18 cellular contexts compared by ENCODE assay signal in genomic region chr6:21769973-21770372, GRCh38.
DNase-seq lines count a peak whose midpoint lies in the region; ATAC-seq, FAIRE-seq and TF ChIP-seq lines count a peak whose summit lies in the region.
"Had no signal": no experiment of that assay in that cellular context is flagged by ENCODE, and none has a peak within 500 bp of the region (broad histone marks: within the 10 kb centered on the region; RNA-seq: fewer than 3 reads in every experiment).

No MANE protein-coding gene starts in this region.

- ATAC-seq in natural killer cell: no peak
- ATAC-seq: effector memory CD8-positive, alpha-beta T cell; stimulated activated naive B cell treated with anti-CD40 and anti-IgM and Interleukin-4, amounts not matched to agents 10 μg/mL and 1 μg/mL and 100 μg/mL, for 72 hours had no signal

- H3K56ac ChIP-seq in H1 (replicated peaks; ENCODE audit: insufficient read length, low read depth, low read length): no peak overlapping the region

- no peak overlapping the region for H3K14ac ChIP-seq in H1 (ENCODE audit: insufficient read length)

- DNase-seq in M059J (ENCODE audit: low read depth) (peak; percentile 64), H1 (ENCODE audit: low read depth in 1 of 2, low spot score in 2 of 2) (no peak), natural killer cell (no peak), NCI-H748 treated with DMSO at 0.1 percent for 48 hours (lab: John Stamatoyannopoulos, UW) (no peak), NCI-H2029 treated with DMSO at 0.1 percent for 48 hours (lab: John Stamatoyannopoulos, UW) (no peak)
- DNase-seq in activated CD4-positive, alpha-beta T cell treated with anti-CD3 and anti-CD28 coated beads, Interleukin-2, amount 10 ng/mL, durations not matched to agents 24 days and 14 days: no peak
- DNase-seq: activated gamma-delta T cell; effector memory CD8-positive, alpha-beta T cell; GF-D8; glutamatergic neuron; NCI-H1092 treated with DMSO at 0.1 percent for 48 hours; NK-92 treated with Interleukin-12 subunit alpha and Interleukin-12 subunit beta, amount 100 ng/mL, for 24 hours; right lobe of liver; SIG-M5; stimulated activated naive B cell treated with anti-CD40 and anti-IgM and Interleukin-4, amounts not matched to agents 10 μg/mL and 1 μg/mL and 100 μg/mL, for 72 hours had no signal

- H3K4me1 Mint-ChIP-seq in natural killer cell: no peaks in the 10 kb centered on the region
- no peaks in the 10 kb centered on the region for H3K4me1 Mint-ChIP-seq in activated CD4-positive, alpha-beta T cell treated with anti-CD3 and anti-CD28 coated beads, Interleukin-2, amount 10 ng/mL, durations not matched to agents 24 days and 14 days
- H3K4me1 Mint-ChIP-seq: IgD-negative memory B cell; stimulated activated naive B cell treated with anti-CD40 and anti-IgM and Interleukin-4, amounts not matched to agents 10 μg/mL and 1 μg/mL and 100 μg/mL, for 72 hours had no signal

- no peak overlapping the region for H2BK12ac ChIP-seq in H1 (ENCODE audit: low read depth, low read length)

- H3K36me3 Mint-ChIP-seq in natural killer cell: no peaks in the 10 kb centered on the region
- no peaks in the 10 kb centered on the region for H3K36me3 Mint-ChIP-seq in activated CD4-positive, alpha-beta T cell treated with anti-CD3 and anti-CD28 coated beads, Interleukin-2, amount 10 ng/mL, durations not matched to agents 24 days and 14 days (ENCODE audit: low read depth)
- H3K36me3 Mint-ChIP-seq: IgD-negative memory B cell; stimulated activated naive B cell treated with anti-CD40 and anti-IgM and Interleukin-4, amounts not matched to agents 10 μg/mL and 1 μg/mL and 100 μg/mL, for 72 hours had no signal

- POLR2A ChIA-PET in H1 (lab: Charles Lee; ENCODE audit: partially characterized antibody): interaction anchor here (0.6 to 1.3 kb wide), 6 partner anchors 11 to 175 kb away, joined by 3 to 8 read pairs (median 4); no protein-coding TSS in a partner anchor

- H3K4me3 ChIP-seq in ACC112 (ENCODE audit: low read depth, low read length): peak overlapping the region; percentile 13; the same call in 1 of the 2 replicates
- H3K4me3 ChIP-seq in H1 (ENCODE audit: extremely low read depth in 1 of 4, insufficient read depth in 2 of 4, low read depth in 3 of 4, low read length in 4 of 4): no peak overlapping the region
- H3K4me3 ChIP-seq in mesodermal cell (ENCODE audit: extremely low read depth, insufficient read depth, low read length, poor library complexity, severe bottlenecking): no peak overlapping the region
- H3K4me3 ChIP-seq: right lobe of liver had no signal

- no peak overlapping the region for H3K4me3 Mint-ChIP-seq in natural killer cell
- H3K4me3 Mint-ChIP-seq in activated CD4-positive, alpha-beta T cell treated with anti-CD3 and anti-CD28 coated beads, Interleukin-2, amount 10 ng/mL, durations not matched to agents 24 days and 14 days: no peak overlapping the region
- H3K4me3 Mint-ChIP-seq: effector memory CD8-positive, alpha-beta T cell; IgD-negative memory B cell; stimulated activated naive B cell treated with anti-CD40 and anti-IgM and Interleukin-4, amounts not matched to agents 10 μg/mL and 1 μg/mL and 100 μg/mL, for 72 hours had no signal

- H3K36me3 ChIP-seq in ACC112 (ENCODE audit: insufficient read depth, low read length): no peaks in the 10 kb centered on the region
- H3K36me3 ChIP-seq in H1 (ENCODE audit: control insufficient read depth in 2 of 4, insufficient read depth in 4 of 4, low read length in 3 of 4): no peaks in the 10 kb centered on the region; a peak in 1 of 8 replicates
- no peaks in the 10 kb centered on the region for H3K36me3 ChIP-seq in mesodermal cell (ENCODE audit: control insufficient read depth, insufficient read depth, low read length)
- H3K36me3 ChIP-seq: right lobe of liver had no signal

- H3K18ac ChIP-seq in H1 (ENCODE audit: extremely low read depth, low read length): no peak overlapping the region

- peak overlapping the region; percentile 72 for H3K27ac ChIP-seq in ACC112 (ENCODE audit: low read depth, low read length)
- H3K27ac ChIP-seq in H1 (ENCODE audit: low read depth, low read length): no peak overlapping the region
- peak overlapping the region; percentile 90 for H3K27ac ChIP-seq in mesodermal cell (ENCODE audit: low read depth, low read length, severe bottlenecking)
- H3K27ac ChIP-seq: right lobe of liver had no signal

- H3K4me1 ChIP-seq in ACC112 (ENCODE audit: control insufficient read depth, insufficient read depth, low read length, unreplicated experiment) (peaks cover 39% of the 10 kb centered on the region), H1 (replicated peaks in 1 of 4; ENCODE audit: control insufficient read depth in 3 of 4, insufficient read depth in 4 of 4, low read length in 3 of 4) (peaks cover 6 to 33% (median 20%) of the 10 kb centered on the region in 4 experiments), mesodermal cell (ENCODE audit: control insufficient read depth, insufficient read depth, low read length, poor library complexity, severe bottlenecking) (peaks cover 39% of the 10 kb centered on the region)
- H3K4me1 ChIP-seq: right lobe of liver had no signal

- H3K27me3 Mint-ChIP-seq in natural killer cell (ENCODE audit: low read depth in 2 of 2): no peaks in the 10 kb centered on the region
- peaks cover 2% of the 10 kb centered on the region for H3K27me3 Mint-ChIP-seq in activated CD4-positive, alpha-beta T cell treated with anti-CD3 and anti-CD28 coated beads, Interleukin-2, amount 10 ng/mL, durations not matched to agents 24 days and 14 days
- H3K27me3 Mint-ChIP-seq: effector memory CD8-positive, alpha-beta T cell; stimulated activated naive B cell treated with anti-CD40 and anti-IgM and Interleukin-4, amounts not matched to agents 10 μg/mL and 1 μg/mL and 100 μg/mL, for 72 hours had no signal

- no peaks in the 10 kb centered on the region for H3K79me2 ChIP-seq in ACC112 (ENCODE audit: control insufficient read depth, insufficient read depth, low read length, unreplicated experiment)
- H3K79me2 ChIP-seq in H1 (ENCODE audit: control insufficient read depth in 1 of 2, insufficient read depth in 2 of 2, low read length in 2 of 2): peaks cover 3 to 86% of the 10 kb centered on the region in 2 experiments; a peak in 3 of 4 replicates

- TF ChIP-seq RAD21 in H1 (IDR thresholded peaks at IDR 0.05 in 1 of 2, conservative IDR thresholded peaks at IDR 0.05 in 1 of 2; ENCODE audit: low read depth in 2 of 2, low read length in 2 of 2): no peak

- CTCF ChIA-PET in H1 (lab: Charles Lee; ENCODE audit: partially characterized antibody): interaction anchor here (1.1 to 1.2 kb wide), 2 partner anchors 24 to 62 kb away, joined by 3 read pairs; no protein-coding TSS in a partner anchor

- FAIRE-seq in H1 (lab: Jason Lieb, UNC): no peak

- no peak overlapping the region for H3K4ac ChIP-seq in H1 (replicated peaks; ENCODE audit: insufficient read length, low read depth, low read length)

- no peak overlapping the region for H4K8ac ChIP-seq in H1 (ENCODE audit: extremely low read depth, insufficient read depth, low read length)

- no peak overlapping the region for H2BK120ac ChIP-seq in H1 (replicated peaks; ENCODE audit: low read depth, low read length)

- peaks cover 9% of the 10 kb centered on the region for H3K79me1 ChIP-seq in H1 (ENCODE audit: low read depth, low read length)

- TF ChIP-seq EP300 in H1 (IDR thresholded peaks at IDR 0.05; ENCODE audit: borderline replicate concordance in 1 of 2, low read depth in 2 of 2, low read length in 2 of 2): no peak

- no peak overlapping the region for H3K27ac Mint-ChIP-seq in natural killer cell
- H3K27ac Mint-ChIP-seq in activated CD4-positive, alpha-beta T cell treated with anti-CD3 and anti-CD28 coated beads, Interleukin-2, amount 10 ng/mL, durations not matched to agents 24 days and 14 days: no peak overlapping the region
- H3K27ac Mint-ChIP-seq: effector memory CD8-positive, alpha-beta T cell; IgD-negative memory B cell; stimulated activated naive B cell treated with anti-CD40 and anti-IgM and Interleukin-4, amounts not matched to agents 10 μg/mL and 1 μg/mL and 100 μg/mL, for 72 hours had no signal

- intact Hi-C loops in natural killer cell (cut with micrococcal nuclease): no loop called here
- intact Hi-C loops in activated CD4-positive, alpha-beta T cell treated with anti-CD3 and anti-CD28 coated beads, Interleukin-2, amount 10 ng/mL, durations not matched to agents 24 days and 14 days (cut with micrococcal nuclease): no loop called here

- H4K20me1 ChIP-seq in H1 (replicated peaks in 1 of 2; ENCODE audit: control insufficient read depth in 1 of 2, insufficient read depth in 2 of 2, low read length in 2 of 2): peaks cover 2 to 6% of the 10 kb centered on the region in 2 experiments

- no peak overlapping the region for H3K23ac ChIP-seq in H1 (ENCODE audit: insufficient read length)

- no peak for TF ChIP-seq POLR2A in H1 (IDR thresholded peaks at IDR 0.05; ENCODE audit: control extremely low read depth in 1 of 2, low read depth in 2 of 2, low read length in 2 of 2)

- H4K91ac ChIP-seq in H1 (replicated peaks; ENCODE audit: insufficient read length, low read length): no peak overlapping the region

- no peak overlapping the region for H3K9ac ChIP-seq in H1 (replicated peaks in 1 of 4; ENCODE audit: extremely low read depth in 1 of 4, low read depth in 3 of 4, low read length in 3 of 4)

- H3K23me2 ChIP-seq in H1 (ENCODE audit: low read depth, low read length): no peaks in the 10 kb centered on the region; the same call in 1 of the 2 replicates

- H2BK20ac ChIP-seq in H1 (ENCODE audit: low read length): no peak overlapping the region

- H3K9me3 ChIP-seq in H1 (ENCODE audit: insufficient read depth in 2 of 2, low read depth in 1 of 2, low read length in 1 of 2): no peaks in the 10 kb centered on the region
- H3K9me3 ChIP-seq in mesodermal cell (ENCODE audit: control insufficient read depth, low read length): no peaks in the 10 kb centered on the region
- H3K9me3 ChIP-seq: right lobe of liver had no signal

- H3K4me2 ChIP-seq in H1 (ENCODE audit: insufficient read depth in 1 of 2, low read depth in 2 of 2, low read length in 2 of 2): peak overlapping the region in 1 of 2 experiments; percentile 9; a peak in 1 of 4 replicates

- H2BK15ac ChIP-seq in H1 (ENCODE audit: low read length): no peak overlapping the region

- no peak overlapping the region for H2AK5ac ChIP-seq in H1 (ENCODE audit: low read depth, low read length)

- H4K5ac ChIP-seq in H1 (ENCODE audit: insufficient read length, low read depth, low read length): no peak overlapping the region

- peak overlapping the region; percentile 53; the same call in 1 of the 2 replicates for H2BK5ac ChIP-seq in H1 (ENCODE audit: low read depth, low read length)

- H3K27me3 ChIP-seq in ACC112 (ENCODE audit: insufficient read depth, low read length) (no peaks in the 10 kb centered on the region), H1 (replicated peaks in 1 of 4; ENCODE audit: control insufficient read depth in 3 of 4, extremely low read depth in 1 of 4, insufficient read depth in 3 of 4, low read length in 3 of 4) (no peaks in the 10 kb centered on the region)
- H3K27me3 ChIP-seq: right lobe of liver had no signal

- H3K9me3 Mint-ChIP-seq in natural killer cell: no peaks in the 10 kb centered on the region
- no peaks in the 10 kb centered on the region for H3K9me3 Mint-ChIP-seq in activated CD4-positive, alpha-beta T cell treated with anti-CD3 and anti-CD28 coated beads, Interleukin-2, amount 10 ng/mL, durations not matched to agents 24 days and 14 days
- H3K9me3 Mint-ChIP-seq: effector memory CD8-positive, alpha-beta T cell; stimulated activated naive B cell treated with anti-CD40 and anti-IgM and Interleukin-4, amounts not matched to agents 10 μg/mL and 1 μg/mL and 100 μg/mL, for 72 hours had no signal

- TF ChIP-seq CTCF in H1 (IDR thresholded peaks at IDR 0.05; ENCODE audit: control extremely low read depth in 1 of 3, insufficient read depth in 1 of 3, low read depth in 1 of 3, low read length in 3 of 3) (no peak), natural killer cell (IDR thresholded peaks at IDR 0.05) (no peak)

- H2AFZ ChIP-seq in ACC112 (ENCODE audit: low read length, unreplicated experiment): peak overlapping the region; percentile 53
- no peak overlapping the region for H2AFZ ChIP-seq in H1 (ENCODE audit: low read length)
